In the genomic region with DNA sequence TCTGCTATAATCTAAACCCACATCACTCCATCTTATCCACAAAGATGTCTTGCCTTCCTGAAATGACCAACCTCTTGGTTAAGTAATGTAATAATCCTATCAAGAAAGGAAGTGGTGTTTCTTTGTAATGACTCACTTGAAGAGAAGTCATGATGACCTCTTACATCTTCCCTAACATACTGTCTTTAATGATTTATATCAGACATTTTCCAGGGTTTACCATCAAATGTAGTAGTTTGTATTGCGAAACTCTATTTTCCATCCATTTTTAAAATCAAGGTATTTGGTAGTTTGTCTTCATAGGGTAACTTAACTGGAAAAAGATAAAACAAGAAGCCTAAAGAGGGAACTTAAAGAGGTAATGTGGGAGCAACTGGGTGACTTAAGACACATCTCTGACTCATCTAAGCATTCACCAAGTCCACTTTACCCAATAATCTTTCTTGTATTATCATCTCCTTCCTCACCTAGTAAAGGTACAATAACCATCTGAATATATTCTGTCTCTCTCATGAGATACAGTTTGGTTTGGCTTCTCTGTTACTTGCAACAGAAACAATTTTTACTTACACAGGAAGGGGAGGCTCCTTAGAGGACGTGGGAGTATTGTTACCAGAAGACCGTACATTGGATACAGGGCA, we compare ENCODE assay signal across 10 cellular contexts. TPM values are rescaled to one million over a fixed set of nuclear protein-coding genes. Genes with fewer than 3 reads are reported as not detected.
DNase-seq lines count a peak whose midpoint lies in the region; ATAC-seq and TF ChIP-seq lines count a peak whose summit lies in the region.
"Had no signal": no experiment of that assay in that cellular context is flagged by ENCODE, and none has a peak within 500 bp of the region (broad histone marks: within the 10 kb centered on the region; RNA-seq: fewer than 3 reads in every experiment).

No MANE protein-coding gene starts in this region.

- H3K9me3 Mint-ChIP-seq in immature natural killer cell, result no peaks in the 10 kb centered on the region

- no peak overlapping the region for H3K4me3 ChIP-seq in HAP-1
- H3K4me3 ChIP-seq: skin epidermis had no signal

- peaks cover 8% of the 10 kb centered on the region for H3K4me1 ChIP-seq in HAP-1

- no peak overlapping the region for H3K27ac Mint-ChIP-seq in immature natural killer cell

- H3K9me3 ChIP-seq in HAP-1, result no peaks in the 10 kb centered on the region

- peaks cover under 1 to 6% (median 1%) of the 10 kb centered on the region in 3 donors for H3K27me3 Mint-ChIP-seq in immature natural killer cell (ENCODE audit: low read depth in 3 of 3)

- DNase-seq in SKM-1 treated with dmso at 0.1 percent for 144 hours (lab: John Stamatoyannopoulos, UW; ENCODE audit: unreplicated experiment) (peak; percentile 94), kidney glomerular epithelial cell (lab: John Stamatoyannopoulos, UW) (peak; percentile 60), NCI-H82 (lab: John Stamatoyannopoulos, UW) (no peak), HAP-1 (ENCODE audit: low spot score in 2 of 2) (no peak), immature natural killer cell (no peak)
- DNase-seq: NCI-H2107 had no signal

- H3K36me3 ChIP-seq in HAP-1 (replicated peaks), result no peaks in the 10 kb centered on the region

- H3K36me3 Mint-ChIP-seq in immature natural killer cell, result no peaks in the 10 kb centered on the region

- peaks cover under 1% of the 10 kb centered on the region in 2 donors for H3K4me1 Mint-ChIP-seq in immature natural killer cell

- ATAC-seq in GM18505 (IDR thresholded peaks at IDR 0.05; ENCODE audit: unreplicated experiment) (peak; percentile 44), HG03097 (IDR thresholded peaks at IDR 0.05; ENCODE audit: low FRiP score, unreplicated experiment) (peak; percentile 33), HG03521 (IDR thresholded peaks at IDR 0.05; ENCODE audit: unreplicated experiment) (no peak)

- in situ Hi-C loops in HAP-1 (cut with MboI; ENCODE audit: low sequenced_read_pairs), result no loop called here

- H3K27me3 ChIP-seq in HAP-1 (ENCODE audit: low read depth), result no peaks in the 10 kb centered on the region

- TF ChIP-seq POLR2A in GM18505 (IDR thresholded peaks at IDR 0.05; ENCODE audit: borderline replicate concordance, extremely low read depth, insufficient read depth, insufficient read length), result no peak

- H3K4me3 Mint-ChIP-seq in immature natural killer cell, result no peak overlapping the region

RNA-seq across cellular contexts. Expression of a gene that starts 5.7 kb away (rescaled TPM):
- polyA plus RNA-seq in immature natural killer cell, result 1 to 10 TPM; 2.4 to 5.1 (median 4.9) TPM

RNA-seq across cellular contexts. Expression of a gene that starts 41.7 kb away (rescaled TPM):
- 10 to 100 TPM; 10.4 to 30.0 (median 16.2) TPM for polyA plus RNA-seq in immature natural killer cell

Comparison
In these comparisons a context has a peak if more than half of its experiments do, and no peak if none do; other contexts are left out.
1. DNase-seq: peak in SKM-1 treated with dmso at 0.1 percent for 144 hours (single experiment) and kidney glomerular epithelial cell (single experiment); none in NCI-H82 (single experiment), HAP-1 (0 of 2) and immature natural killer cell (0 of 3).